In the genomic region with DNA sequence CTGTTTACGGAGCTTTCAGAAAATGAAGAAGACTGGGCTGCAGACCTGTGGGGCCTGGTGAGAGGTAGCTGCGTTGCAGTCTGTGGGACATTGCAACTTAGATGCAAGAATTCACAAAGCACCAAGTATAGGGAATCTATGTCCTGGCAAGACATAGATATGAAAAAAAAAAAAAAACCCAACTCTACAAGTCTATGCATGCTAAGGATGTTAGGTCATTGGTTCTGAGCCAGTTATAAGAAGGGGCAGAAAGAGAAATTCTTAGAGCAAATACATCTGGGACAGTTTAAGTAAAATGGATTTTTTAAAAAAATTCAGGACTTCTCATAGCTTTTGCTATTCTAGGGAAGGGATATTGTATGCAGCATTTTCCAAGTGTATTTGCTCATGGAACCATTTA, we compare ENCODE assay signal across 20 cellular contexts.
"Had no signal": no experiment of that assay in that cellular context is flagged by ENCODE, and none has a peak within 500 bp of the region (broad histone marks: within the 10 kb centered on the region; RNA-seq: fewer than 3 reads in every experiment).

No MANE protein-coding gene starts in this region.

- H3K9me3 Mint-ChIP-seq: activated B cell treated with CpG ODN at 0.5 μM for 24 hours; activated CD4-positive, alpha-beta memory T cell treated with anti-CD3 and anti-CD28 coated beads, Interleukin-2, amount 10 ng/mL, durations not matched to agents 7 days and 5 days; activated naive CD4-positive, alpha-beta T cell treated with anti-CD3 and anti-CD28 coated beads for 36 hours; activated naive CD8-positive, alpha-beta T cell treated with anti-CD3 and anti-CD28 coated beads, Interleukin-2, amount 50 U/mL, for 24 hours; activated T-helper 2 cell treated with anti-CD3 and anti-CD28 coated beads, Interferon-gamma antibody, Interleukin-2, Interleukin-4, amounts not matched to agents 10 μg/mL and 5 μg/mL and 100 μg/mL, durations not matched to agents 14 hours and 24 hours and 36 hours; endodermal cell; naive thymus-derived CD4-positive, alpha-beta T cell; stimulated activated naive CD8-positive, alpha-beta T cell treated with anti-CD3 and anti-CD28 coated beads, Interleukin-15, Interleukin-2, amounts not matched to agents 100 ng/mL and 50 ng/mL, for 24 hours; T-cell; type B pancreatic cell had no signal

- ATAC-seq: activated naive CD8-positive, alpha-beta T cell treated with anti-CD3 and anti-CD28 coated beads, Interleukin-2, amount 50 U/mL, for 24 hours; naive thymus-derived CD4-positive, alpha-beta T cell; T-cell had no signal

- H3K36me3 ChIP-seq: ascending aorta, prostate gland, right atrium auricular region had no signal

- H3K27ac Mint-ChIP-seq: activated B cell treated with CpG ODN at 0.5 μM for 24 hours; activated CD4-positive, alpha-beta memory T cell treated with anti-CD3 and anti-CD28 coated beads, Interleukin-2, amount 10 ng/mL, durations not matched to agents 7 days and 5 days; activated naive CD4-positive, alpha-beta T cell treated with anti-CD3 and anti-CD28 coated beads for 36 hours; activated naive CD8-positive, alpha-beta T cell treated with anti-CD3 and anti-CD28 coated beads, Interleukin-2, amount 50 U/mL, for 24 hours; activated T-helper 2 cell treated with anti-CD3 and anti-CD28 coated beads, Interferon-gamma antibody, Interleukin-2, Interleukin-4, amounts not matched to agents 10 μg/mL and 5 μg/mL and 100 μg/mL, durations not matched to agents 14 hours and 24 hours and 36 hours; endodermal cell; naive thymus-derived CD4-positive, alpha-beta T cell; stimulated activated naive CD8-positive, alpha-beta T cell treated with anti-CD3 and anti-CD28 coated beads, Interleukin-15, Interleukin-2, amounts not matched to agents 100 ng/mL and 50 ng/mL, for 24 hours; T-cell; type B pancreatic cell had no signal

- H3K27me3 ChIP-seq: ascending aorta, dorsolateral prefrontal cortex, right atrium auricular region, testis had no signal

- H3K27ac ChIP-seq: ascending aorta, prostate gland, right atrium auricular region, testis had no signal

- H3K4me1 ChIP-seq: ascending aorta, right atrium auricular region had no signal

- H3K4me1 Mint-ChIP-seq: activated B cell treated with CpG ODN at 0.5 μM for 24 hours; activated CD4-positive, alpha-beta memory T cell treated with anti-CD3 and anti-CD28 coated beads, Interleukin-2, amount 10 ng/mL, durations not matched to agents 7 days and 5 days; activated naive CD8-positive, alpha-beta T cell treated with anti-CD3 and anti-CD28 coated beads, Interleukin-2, amount 50 U/mL, for 24 hours; endodermal cell; naive thymus-derived CD4-positive, alpha-beta T cell; T-cell had no signal

- DNase-seq: activated B cell treated with CpG ODN at 0.5 μM for 24 hours; activated CD4-positive, alpha-beta memory T cell treated with anti-CD3 and anti-CD28 coated beads, Interleukin-2, amount 10 ng/mL, durations not matched to agents 7 days and 5 days; activated CD4-positive, alpha-beta T cell treated with anti-CD3 and anti-CD28 coated beads for 4 hours; activated naive CD4-positive, alpha-beta T cell treated with anti-CD3 and anti-CD28 coated beads for 36 hours; activated naive CD8-positive, alpha-beta T cell treated with anti-CD3 and anti-CD28 coated beads, Interleukin-2, amount 50 U/mL, for 24 hours; activated T-cell treated with anti-CD3 and anti-CD28 coated beads, Interleukin-2, amount 50 U/mL, for 1 hour; endodermal cell; erythroblast; mesendoderm; naive thymus-derived CD4-positive, alpha-beta T cell; stimulated activated CD4-positive, alpha-beta T cell treated with anti-CD3 and anti-CD28 coated beads, Interleukin-2, amount 100 ng/mL, for 24 hours; T-cell; testis had no signal

- H3K4me3 Mint-ChIP-seq: activated B cell treated with CpG ODN at 0.5 μM for 24 hours; activated CD4-positive, alpha-beta memory T cell treated with anti-CD3 and anti-CD28 coated beads, Interleukin-2, amount 10 ng/mL, durations not matched to agents 7 days and 5 days; activated naive CD4-positive, alpha-beta T cell treated with anti-CD3 and anti-CD28 coated beads for 36 hours; activated naive CD8-positive, alpha-beta T cell treated with anti-CD3 and anti-CD28 coated beads, Interleukin-2, amount 50 U/mL, for 24 hours; endodermal cell; naive thymus-derived CD4-positive, alpha-beta T cell; stimulated activated naive CD8-positive, alpha-beta T cell treated with anti-CD3 and anti-CD28 coated beads, Interleukin-15, Interleukin-2, amounts not matched to agents 100 ng/mL and 50 ng/mL, for 24 hours; T-cell; type B pancreatic cell had no signal

- H3K4me3 ChIP-seq: ascending aorta, dorsolateral prefrontal cortex, prostate gland, right atrium auricular region, testis had no signal

- H3K36me3 Mint-ChIP-seq: naive thymus-derived CD4-positive, alpha-beta T cell; T-cell; type B pancreatic cell had no signal

- H3K9me3 ChIP-seq: ascending aorta, prostate gland, right atrium auricular region, testis had no signal
